In the genomic region with DNA sequence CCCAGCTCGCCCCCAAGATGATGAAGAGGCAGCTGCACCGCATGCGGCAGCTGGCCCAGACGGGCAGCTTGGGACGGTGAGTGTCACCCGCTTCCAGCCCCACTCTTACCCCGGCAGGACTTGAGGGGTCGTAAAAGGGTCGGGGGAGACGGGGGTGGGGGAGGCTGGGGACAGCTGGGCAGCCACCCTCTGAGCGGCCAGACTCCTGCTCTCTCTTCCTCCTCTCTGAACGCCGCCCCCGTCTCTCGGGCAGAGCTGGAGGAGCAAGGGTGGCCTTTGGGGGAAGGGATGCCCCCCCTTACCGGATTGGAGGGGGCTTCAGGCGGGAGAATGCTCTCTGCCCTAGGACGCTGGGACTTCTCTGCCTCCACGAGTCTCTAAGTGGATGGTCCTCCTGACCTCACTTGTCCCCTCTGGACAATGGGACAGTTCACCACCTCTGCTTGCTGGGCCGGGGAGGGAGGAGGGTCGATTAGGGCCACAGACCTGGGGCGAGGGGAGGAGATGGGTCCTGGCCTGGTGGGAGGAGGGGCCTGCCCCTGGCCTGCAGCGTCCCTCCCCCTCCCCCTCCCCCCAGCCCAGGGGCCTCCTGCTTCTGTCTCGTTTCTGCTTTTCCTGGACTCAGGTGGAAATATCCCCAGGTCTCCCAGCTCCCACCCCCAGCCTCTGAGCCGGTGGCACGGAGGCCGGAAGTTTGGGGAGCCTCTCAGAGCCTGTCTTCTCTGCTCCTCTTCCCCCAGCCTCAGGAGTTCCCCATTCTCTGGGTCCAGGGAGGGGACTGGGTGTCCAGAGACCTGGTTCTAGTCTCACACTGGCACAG, we compare ENCODE assay signal across 8 cellular contexts. TPM values are rescaled to one million over a fixed set of nuclear protein-coding genes. Genes with fewer than 3 reads are reported as not detected.
A peak's percentile ranks its signal among the peaks of the same experiment; 100 is the strongest.
DNase-seq lines count a peak whose midpoint lies in the region; ATAC-seq and TF ChIP-seq lines count a peak whose summit lies in the region.

No MANE protein-coding gene starts in this region.

- H3K4me3 ChIP-seq in left ventricle myocardium inferior = peak overlapping the region; percentile 68
- peak overlapping the region; percentile 35 to 56 (median 43) for H3K4me3 ChIP-seq in skeletal muscle tissue (ENCODE audit: low read length in 3 of 3)

- POLR2A ChIA-PET in activated B cell treated with CpG ODN at 0.5 μM for 24 hours (lab: Charles Lee) = interaction anchor here (0.6 to 5.5 kb wide), 9 partner anchors 8 to 676 kb away, joined by 3 to 51 read pairs (median 5); a partner anchor contains a TSS

- TF ChIP-seq CTCF in activated B cell treated with CpG ODN at 0.5 μM for 24 hours (IDR thresholded peaks at IDR 0.05) = no peak
- no peak for TF ChIP-seq CTCF in left ventricle myocardium inferior (IDR thresholded peaks at IDR 0.05; ENCODE audit: borderline replicate concordance)

- peaks cover 61% of the 10 kb centered on the region for H3K4me1 Mint-ChIP-seq in activated B cell treated with CpG ODN at 0.5 μM for 24 hours

- H3K36me3 ChIP-seq in left ventricle myocardium inferior (no peaks in the 10 kb centered on the region), skeletal muscle tissue (ENCODE audit: control insufficient read depth in 3 of 3, insufficient read depth in 3 of 3, low read length in 3 of 3) (no peaks in the 10 kb centered on the region)

- H3K9me3 ChIP-seq in left ventricle myocardium inferior (replicated peaks) (no peaks in the 10 kb centered on the region), skeletal muscle tissue (ENCODE audit: control insufficient read depth in 3 of 3, low read length in 3 of 3) (no peaks in the 10 kb centered on the region)

- no peaks in the 10 kb centered on the region for H3K9me3 Mint-ChIP-seq in activated B cell treated with CpG ODN at 0.5 μM for 24 hours

- intact Hi-C loops in Right ventricle myocardium inferior (cut with DNase I) (loop anchor here (5.0 kb wide), 1 partner anchor 152 kb away; no protein-coding TSS in a partner anchor), cardiac septum (cut with DNase I) (no loop called here), activated B cell treated with CpG ODN at 0.5 μM for 24 hours (cut with micrococcal nuclease) (loop anchor here (10.0 kb wide), 1 partner anchor 205 kb away; a partner anchor contains a TSS), left ventricle myocardium inferior (cut with micrococcal nuclease) (loop anchor here (10.0 kb wide), 1 partner anchor 155 kb away; no protein-coding TSS in a partner anchor)

- CTCF ChIA-PET in activated B cell treated with CpG ODN at 0.5 μM for 24 hours (lab: Charles Lee) = interaction anchor here (1.0 to 7.1 kb wide), 4 partner anchors 13 to 43 kb away, joined by 3 to 163 read pairs (median 47); a partner anchor contains a TSS

- ATAC-seq in Right ventricle myocardium inferior = no peak
- ATAC-seq in activated B cell treated with CpG ODN at 0.5 μM for 24 hours (ENCODE audit: low read depth) = peak; percentile 15
- ATAC-seq in GM18907 (IDR thresholded peaks at IDR 0.05; ENCODE audit: unreplicated experiment) = no peak
- no peak for ATAC-seq in HG02798 (IDR thresholded peaks at IDR 0.05; ENCODE audit: poor library complexity, unreplicated experiment)

- H3K9ac ChIP-seq in skeletal muscle tissue (ENCODE audit: low read depth in 1 of 3, low read length in 3 of 3) = peak overlapping the region in 1 of 3 donors; percentile 40

- DNase-seq in Right ventricle myocardium inferior (ENCODE audit: missing footprints) (peak; percentile 70), cardiac septum (ENCODE audit: low spot score) (no peak), activated B cell treated with CpG ODN at 0.5 μM for 24 hours (no peak), left ventricle myocardium inferior (no peak), amniotic stem cell (lab: John Stamatoyannopoulos, UW) (no peak)

- peaks cover 30% of the 10 kb centered on the region for H3K36me3 Mint-ChIP-seq in activated B cell treated with CpG ODN at 0.5 μM for 24 hours (ENCODE audit: low read depth)

- H3K27me3 Mint-ChIP-seq in activated B cell treated with CpG ODN at 0.5 μM for 24 hours = no peaks in the 10 kb centered on the region

- H3K4me1 ChIP-seq in left ventricle myocardium inferior = peaks cover 38% of the 10 kb centered on the region
- peaks cover under 1 to 36% (median 30%) of the 10 kb centered on the region in 3 donors for H3K4me1 ChIP-seq in skeletal muscle tissue (ENCODE audit: control insufficient read depth in 3 of 3, insufficient read depth in 3 of 3, low read length in 3 of 3)

- H3K27me3 ChIP-seq in left ventricle myocardium inferior (ENCODE audit: low read depth) = peaks cover 16% of the 10 kb centered on the region
- peaks cover 3 to 32% (median 15%) of the 10 kb centered on the region in 3 donors for H3K27me3 ChIP-seq in skeletal muscle tissue (ENCODE audit: control insufficient read depth in 3 of 3, insufficient read depth in 3 of 3, low read length in 3 of 3)

- H3K27ac Mint-ChIP-seq in activated B cell treated with CpG ODN at 0.5 μM for 24 hours = peak overlapping the region; percentile 93

- peak overlapping the region; percentile 95 for H3K4me3 Mint-ChIP-seq in activated B cell treated with CpG ODN at 0.5 μM for 24 hours

- H3K27ac ChIP-seq in left ventricle myocardium inferior (replicated peaks) (peak overlapping the region; percentile 52), skeletal muscle tissue (ENCODE audit: low read depth, low read length) (no peak overlapping the region)

RNA-seq across cellular contexts. Expression of a gene that starts 0.5 kb away (rescaled TPM):
- total RNA-seq in Right ventricle myocardium inferior (1.5 TPM), cardiac septum (2.3 TPM), activated B cell treated with CpG ODN at 0.5 μM for 24 hours (87.9 and 88.4 TPM in 2 replicates), left ventricle myocardium inferior (2.5 TPM), skeletal muscle tissue (9.9 TPM)

RNA-seq across cellular contexts. Expression of a gene that starts 18.5 kb away (rescaled TPM):
- 21.4 TPM for total RNA-seq in Right ventricle myocardium inferior
- total RNA-seq in cardiac septum = 24.1 TPM
- total RNA-seq in activated B cell treated with CpG ODN at 0.5 μM for 24 hours = 17.7 and 22.6 TPM in 2 replicates
- 23.9 TPM for total RNA-seq in left ventricle myocardium inferior
- 8.9 TPM for total RNA-seq in skeletal muscle tissue

RNA-seq across cellular contexts. Expression of a gene that starts 31.3 kb away (rescaled TPM):
- 26.7 TPM for total RNA-seq in Right ventricle myocardium inferior
- total RNA-seq in cardiac septum = 32.5 TPM
- total RNA-seq in activated B cell treated with CpG ODN at 0.5 μM for 24 hours = 102 and 126 TPM in 2 replicates
- total RNA-seq in left ventricle myocardium inferior = 27.5 TPM
- total RNA-seq in skeletal muscle tissue = 15.7 TPM

RNA-seq across cellular contexts. Expression of a gene that starts 35.5 kb away (rescaled TPM):
- total RNA-seq in Right ventricle myocardium inferior = 1,345 TPM
- 1,015 TPM for total RNA-seq in cardiac septum
- total RNA-seq in activated B cell treated with CpG ODN at 0.5 μM for 24 hours = 230 and 254 TPM in 2 replicates
- 843 TPM for total RNA-seq in left ventricle myocardium inferior
- 3,417 TPM for total RNA-seq in skeletal muscle tissue

RNA-seq across cellular contexts. Expression of a gene that starts 46.2 kb away (rescaled TPM):
- total RNA-seq in Right ventricle myocardium inferior (14.1 TPM), cardiac septum (15.2 TPM), activated B cell treated with CpG ODN at 0.5 μM for 24 hours (39.0 and 39.8 TPM in 2 replicates), left ventricle myocardium inferior (12.8 TPM), skeletal muscle tissue (7.8 TPM)
